Comparison of ENCODE assay signal across 23 cellular contexts in genomic region chr7:50543776-50544442, GRCh38. TPM values are rescaled to one million over a fixed set of nuclear protein-coding genes. Genes with fewer than 3 reads are reported as not detected.
"Had no signal": no experiment of that assay in that cellular context is flagged by ENCODE, and none has a peak within 500 bp of the region (broad histone marks: within the 10 kb centered on the region; RNA-seq: fewer than 3 reads in every experiment).

No MANE protein-coding gene starts in this region.

- H3K4me3 ChIP-seq: PC-9, SJSA1, SK-N-MC had no signal

- H3K4me1 ChIP-seq: SJSA1 had no signal

- DNase-seq: KBM-7, MV-4-11, NCI-H1048, NCI-H1436, NCI-H187, NCI-H2029, NCI-H2081 treated with DMSO at 0.1 percent for 48 hours, NCI-H2171, NCI-H226, NCI-H446, NCI-H510A, NCI-H524 treated with DMSO at 0.1 percent for 48 hours, NCI-H69, NCI-H774, OCI-M1, PC-9, Right ventricle myocardium superior, RPMI8226, SIG-M5 had no signal

- H3K36me3 ChIP-seq: SJSA1 had no signal

- H2AFZ ChIP-seq: PC-9 had no signal

- H3K27ac ChIP-seq: PC-9, SJSA1, SK-N-MC had no signal

- H3K9me3 ChIP-seq: SJSA1 had no signal

- H3K4me2 ChIP-seq: PC-9 had no signal

- FAIRE-seq: RCC 7860 had no signal

- H3K27me3 ChIP-seq: SJSA1 had no signal

RNA-seq across cellular contexts. Expression of gene DDC, which starts 21.3 kb away (rescaled TPM):
- total RNA-seq: LHCN-M2, PC-9, Right ventricle myocardium superior, SJSA1 had no signal
